ENCODE assay signal across 22 cellular contexts in the genomic region with DNA sequence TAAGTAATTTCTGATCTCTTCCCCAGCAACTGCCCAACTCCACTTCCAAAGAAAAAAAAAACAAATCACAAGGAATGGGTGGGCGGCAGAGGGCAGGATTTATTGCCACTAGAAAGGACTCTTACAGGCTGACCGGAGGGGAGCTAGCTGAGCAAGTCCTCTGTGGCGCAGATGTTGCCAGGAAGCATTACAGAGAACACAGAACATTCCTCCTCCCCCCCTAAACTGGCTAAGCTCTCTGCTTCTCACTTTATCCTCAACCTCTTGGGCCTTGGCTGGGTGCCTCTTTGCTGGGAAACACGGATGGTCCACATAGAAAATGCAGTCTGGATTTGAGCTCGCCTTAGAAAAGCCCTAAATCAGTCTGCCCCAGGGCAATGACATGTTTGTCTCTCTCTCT. TPM values are rescaled to one million over a fixed set of nuclear protein-coding genes. Genes with fewer than 3 reads are reported as not detected.
DNase-seq lines count a peak whose midpoint lies in the region; ATAC-seq and TF ChIP-seq lines count a peak whose summit lies in the region.
"Had no signal": no experiment of that assay in that cellular context is flagged by ENCODE, and none has a peak within 500 bp of the region (broad histone marks: within the 10 kb centered on the region; RNA-seq: fewer than 3 reads in every experiment).

No MANE protein-coding gene starts in this region.

- H2AFZ ChIP-seq in SK-N-SH (ENCODE audit: low read depth): no peak overlapping the region

- H4K20me1 ChIP-seq in SK-N-SH (ENCODE audit: insufficient read depth): no peaks in the 10 kb centered on the region

- H3K36me3 ChIP-seq in SK-N-SH (replicated peaks in 1 of 2; ENCODE audit: control insufficient read depth in 1 of 2, insufficient read depth in 2 of 2, low read length in 1 of 2): no peaks in the 10 kb centered on the region
- H3K36me3 ChIP-seq: esophagus squamous epithelium, tibial artery had no signal

- H3K27ac ChIP-seq in SK-N-SH (ENCODE audit: low read depth in 2 of 2, low read length in 1 of 2): no peak overlapping the region
- H3K27ac ChIP-seq: esophagus squamous epithelium, tibial artery had no signal

- H3K4me3 ChIP-seq in SK-N-SH (ENCODE audit: low read depth in 2 of 2, low read length in 1 of 2) (no peak overlapping the region), fibroblast of the aortic adventitia (ENCODE audit: low read depth, low read length) (no peak overlapping the region)
- H3K4me3 ChIP-seq: esophagus squamous epithelium, tibial artery had no signal

- no peaks in the 10 kb centered on the region for H3K36me3 Mint-ChIP-seq in nephron (ENCODE audit: low read depth)
- H3K36me3 Mint-ChIP-seq: activated naive CD8-positive, alpha-beta T cell treated with anti-CD3 and anti-CD28 coated beads for 36 hours; immature natural killer cell had no signal

- no peaks in the 10 kb centered on the region for H3K79me2 ChIP-seq in SK-N-SH (ENCODE audit: insufficient read depth)

- no peak overlapping the region for H3K4me2 ChIP-seq in SK-N-SH

- peak; percentile 46 for DNase-seq in AG20443 (ENCODE audit: low spot score)
- DNase-seq in SK-N-SH: no peak
- peak; percentile 70 for DNase-seq in fibroblast of the aortic adventitia (ENCODE audit: low read depth)
- DNase-seq in H4 (ENCODE audit: low spot score): no peak
- DNase-seq: activated CD4-positive, CD25-positive, alpha-beta regulatory T cell treated with anti-CD3 and anti-CD28 coated beads, Interleukin-2, amount 50 U/mL, for 72 hours; activated CD8-positive, alpha-beta memory T cell treated with anti-CD3 and anti-CD28 coated beads, Interleukin-2, amount 50 U/mL, for 4 hours; activated naive CD8-positive, alpha-beta T cell treated with anti-CD3 and anti-CD28 coated beads for 36 hours; DMS53; esophagus squamous epithelium; immature natural killer cell; NCI-H1105; NCI-H345; stimulated activated CD4-positive, alpha-beta T cell treated with anti-CD3 and anti-CD28 coated beads, Interleukin-1b, Interleukin-23, amount 100 ng/mL, for 48 hours; stimulated activated CD8-positive, alpha-beta memory T cell treated with anti-CD3 and anti-CD28 coated beads, Interleukin-4, amount 100 ng/mL, for 48 hours; tibial artery had no signal

- POLR2A ChIA-PET in SK-N-SH (lab: Yijun Ruan, JAX): no interaction called here

- CTCF ChIA-PET in SK-N-SH (lab: Yijun Ruan, JAX): interaction anchor here (1.0 to 3.7 kb wide), 5 partner anchors 10 to 216 kb away, joined by 3 to 19 read pairs (median 6); no protein-coding TSS in a partner anchor

- TF ChIP-seq EP300 in SK-N-SH (IDR thresholded peaks at IDR 0.05; ENCODE audit: borderline replicate concordance in 1 of 2, low read depth in 1 of 2, low read length in 1 of 2): no peak

- H3K4me1 Mint-ChIP-seq in nephron: peaks cover 38% of the 10 kb centered on the region
- H3K4me1 Mint-ChIP-seq: activated naive CD8-positive, alpha-beta T cell treated with anti-CD3 and anti-CD28 coated beads for 36 hours; immature natural killer cell had no signal

- H3K9ac ChIP-seq in SK-N-SH: no peak overlapping the region

- H3K27ac Mint-ChIP-seq in nephron: peak overlapping the region; percentile 16 to 44 (median 19)
- H3K27ac Mint-ChIP-seq: activated naive CD8-positive, alpha-beta T cell treated with anti-CD3 and anti-CD28 coated beads for 36 hours; immature natural killer cell; progenitor cell of endocrine pancreas; T-helper 1 cell treated with Interleukin-12 subunit alpha and Interleukin-12 subunit beta and Interleukin-4 antibody, amounts not matched to agents 30 μg/mL and 1 μg/mL, for 36 hours had no signal

- WGBS in SK-N-SH (ENCODE audit: low lambda C conversion rate): 51% methylated on average over 5 of the region's 5 CpGs

- TF ChIP-seq CTCF in SK-N-SH (IDR thresholded peaks at IDR 0.05) (no peak), fibroblast of the aortic adventitia (IDR thresholded peaks at IDR 0.05; ENCODE audit: insufficient read depth, low read length) (no peak), nephron (IDR thresholded peaks at IDR 0.05; ENCODE audit: unreplicated experiment in 3 of 3) (no peak)

- no peaks in the 10 kb centered on the region for H3K9me3 ChIP-seq in SK-N-SH
- H3K9me3 ChIP-seq: esophagus squamous epithelium, tibial artery had no signal

- no peaks in the 10 kb centered on the region for H3F3A ChIP-seq in SK-N-SH (replicated peaks; ENCODE audit: insufficient read depth)

- H3K4me3 Mint-ChIP-seq in nephron: no peak overlapping the region
- H3K4me3 Mint-ChIP-seq: activated naive CD8-positive, alpha-beta T cell treated with anti-CD3 and anti-CD28 coated beads for 36 hours; immature natural killer cell; T-helper 1 cell treated with Interleukin-12 subunit alpha and Interleukin-12 subunit beta and Interleukin-4 antibody, amounts not matched to agents 30 μg/mL and 1 μg/mL, for 36 hours had no signal

- ATAC-seq in GM21529 (IDR thresholded peaks at IDR 0.05; ENCODE audit: unreplicated experiment) (no peak), GM19324 (IDR thresholded peaks at IDR 0.05; ENCODE audit: low FRiP score, unreplicated experiment) (no peak), GM21515 (IDR thresholded peaks at IDR 0.05; ENCODE audit: unreplicated experiment) (no peak)
- ATAC-seq: Panc1 had no signal

- no peaks in the 10 kb centered on the region for H3K27me3 ChIP-seq in SK-N-SH (ENCODE audit: insufficient read depth)

- no peak for TF ChIP-seq RAD21 in SK-N-SH (IDR thresholded peaks at IDR 0.05; ENCODE audit: low read length)

- H3K9me2 ChIP-seq in SK-N-SH: no peaks in the 10 kb centered on the region

- H3K27me3 Mint-ChIP-seq in nephron (ENCODE audit: low read depth): peaks cover 7% of the 10 kb centered on the region

- H3K4me1 ChIP-seq in SK-N-SH (ENCODE audit: control insufficient read depth in 1 of 2, insufficient read depth in 2 of 2, low read depth in 1 of 2, low read length in 1 of 2): peaks cover 3 to 5% of the 10 kb centered on the region in 2 experiments; a peak in 2 of 4 replicates

- no peaks in the 10 kb centered on the region for H3K9me3 Mint-ChIP-seq in nephron
- H3K9me3 Mint-ChIP-seq: activated naive CD8-positive, alpha-beta T cell treated with anti-CD3 and anti-CD28 coated beads for 36 hours; immature natural killer cell; T-helper 1 cell treated with Interleukin-12 subunit alpha and Interleukin-12 subunit beta and Interleukin-4 antibody, amounts not matched to agents 30 μg/mL and 1 μg/mL, for 36 hours had no signal

TF ChIP-seq in SK-N-SH, 30 proteins besides CTCF, POLR2A, EP300 and RAD21:
- TF ChIP-seq TCF12 (IDR thresholded peaks at IDR 0.05) (0 out of 2 replicates have a peak, but pooled peaks have one; percentile 16), POLR2AphosphoS5 (IDR thresholded peaks at IDR 0.05; ENCODE audit: low read depth, low read length) (no peak)

RNA-seq across cellular contexts. Expression of a gene that starts 12.6 kb away (rescaled TPM):
- 29.8 and 34.5 TPM in 2 replicates for polyA plus RNA-seq in SK-N-SH (2012; rRNA removed)
- 20.3 and 27.2 TPM in 2 replicates for polyA plus RNA-seq in SK-N-SH (2012; cell fraction: cytosol; rRNA removed)
- polyA plus RNA-seq in SK-N-SH (2012; cell fraction: nucleus; rRNA removed): 47.0 and 55.9 TPM in 2 replicates
- total RNA-seq in fibroblast of the aortic adventitia (ENCODE audit: low replicate concordance): 8.3 and 78.2 TPM in 2 replicates
- total RNA-seq in H4 (2014; rRNA removed; shearing (Covaris generic)): 11.3 and 14.5 TPM in 2 replicates
- polyA plus RNA-seq: immature natural killer cell had no signal

RNA-seq across cellular contexts. Expression of a gene that starts 56.9 kb away (rescaled TPM):
- polyA plus RNA-seq in SK-N-SH (2012; rRNA removed): 34.1 and 45.8 TPM in 2 replicates
- 36.7 and 41.3 TPM in 2 replicates for polyA plus RNA-seq in SK-N-SH (2012; cell fraction: cytosol; rRNA removed)
- polyA plus RNA-seq in SK-N-SH (2012; cell fraction: nucleus; rRNA removed): 47.3 and 58.5 TPM in 2 replicates
- total RNA-seq in fibroblast of the aortic adventitia (ENCODE audit: low replicate concordance): 42.1 and 52.7 TPM in 2 replicates
- total RNA-seq in H4 (2014; rRNA removed; shearing (Covaris generic)): 31.7 and 60.7 TPM in 2 replicates

Comparison
In these comparisons a context has a peak if more than half of its experiments do, and no peak if none do; other contexts are left out.
1. DNase-seq: peak in AG20443 (single experiment) and fibroblast of the aortic adventitia (single experiment); none in SK-N-SH (single experiment) and H4 (single experiment).